Comparison of ENCODE assay signal across 8 cellular contexts in genomic region chr10:102132563-102133372, GRCh38. TPM values are rescaled to one million over a fixed set of nuclear protein-coding genes. Genes with fewer than 3 reads are reported as not detected.
A peak's percentile ranks its signal among the peaks of the same experiment; 100 is the strongest.
DNase-seq lines count a peak whose midpoint lies in the region; ATAC-seq and TF ChIP-seq lines count a peak whose summit lies in the region.

A gene with protein sequence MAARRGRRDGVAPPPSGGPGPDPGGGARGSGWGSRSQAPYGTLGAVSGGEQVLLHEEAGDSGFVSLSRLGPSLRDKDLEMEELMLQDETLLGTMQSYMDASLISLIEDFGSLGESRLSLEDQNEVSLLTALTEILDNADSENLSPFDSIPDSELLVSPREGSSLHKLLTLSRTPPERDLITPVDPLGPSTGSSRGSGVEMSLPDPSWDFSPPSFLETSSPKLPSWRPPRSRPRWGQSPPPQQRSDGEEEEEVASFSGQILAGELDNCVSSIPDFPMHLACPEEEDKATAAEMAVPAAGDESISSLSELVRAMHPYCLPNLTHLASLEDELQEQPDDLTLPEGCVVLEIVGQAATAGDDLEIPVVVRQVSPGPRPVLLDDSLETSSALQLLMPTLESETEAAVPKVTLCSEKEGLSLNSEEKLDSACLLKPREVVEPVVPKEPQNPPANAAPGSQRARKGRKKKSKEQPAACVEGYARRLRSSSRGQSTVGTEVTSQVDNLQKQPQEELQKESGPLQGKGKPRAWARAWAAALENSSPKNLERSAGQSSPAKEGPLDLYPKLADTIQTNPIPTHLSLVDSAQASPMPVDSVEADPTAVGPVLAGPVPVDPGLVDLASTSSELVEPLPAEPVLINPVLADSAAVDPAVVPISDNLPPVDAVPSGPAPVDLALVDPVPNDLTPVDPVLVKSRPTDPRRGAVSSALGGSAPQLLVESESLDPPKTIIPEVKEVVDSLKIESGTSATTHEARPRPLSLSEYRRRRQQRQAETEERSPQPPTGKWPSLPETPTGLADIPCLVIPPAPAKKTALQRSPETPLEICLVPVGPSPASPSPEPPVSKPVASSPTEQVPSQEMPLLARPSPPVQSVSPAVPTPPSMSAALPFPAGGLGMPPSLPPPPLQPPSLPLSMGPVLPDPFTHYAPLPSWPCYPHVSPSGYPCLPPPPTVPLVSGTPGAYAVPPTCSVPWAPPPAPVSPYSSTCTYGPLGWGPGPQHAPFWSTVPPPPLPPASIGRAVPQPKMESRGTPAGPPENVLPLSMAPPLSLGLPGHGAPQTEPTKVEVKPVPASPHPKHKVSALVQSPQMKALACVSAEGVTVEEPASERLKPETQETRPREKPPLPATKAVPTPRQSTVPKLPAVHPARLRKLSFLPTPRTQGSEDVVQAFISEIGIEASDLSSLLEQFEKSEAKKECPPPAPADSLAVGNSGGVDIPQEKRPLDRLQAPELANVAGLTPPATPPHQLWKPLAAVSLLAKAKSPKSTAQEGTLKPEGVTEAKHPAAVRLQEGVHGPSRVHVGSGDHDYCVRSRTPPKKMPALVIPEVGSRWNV (N-terminal part only) (plus strand): TSS chr10:102133040. CDS start chr10:102133069, 29 bp downstream.

- H3K79me2 ChIP-seq in DOHH2 (ENCODE audit: control insufficient read depth, low read length) (peaks cover 57% of the 10 kb centered on the region), KMS-11 (ENCODE audit: insufficient read depth, low read depth) (peaks cover 49% of the 10 kb centered on the region)

- H3K27me3 ChIP-seq in DOHH2 (ENCODE audit: control insufficient read depth, low read length): no peaks in the 10 kb centered on the region
- no peaks in the 10 kb centered on the region for H3K27me3 ChIP-seq in KMS-11 (ENCODE audit: insufficient read depth, low read depth)
- H3K27me3 ChIP-seq in Panc1 (ENCODE audit: control insufficient read depth, insufficient read depth, low read length): no peaks in the 10 kb centered on the region
- H3K27me3 ChIP-seq in esophagus (ENCODE audit: control insufficient read depth in 1 of 2, insufficient read depth in 2 of 2, low read length in 2 of 2): no peaks in the 10 kb centered on the region
- H3K27me3 ChIP-seq in muscle layer of colon (ENCODE audit: control insufficient read depth in 1 of 2, insufficient read depth in 2 of 2, low read length in 2 of 2): no peaks in the 10 kb centered on the region

- H3K4me1 ChIP-seq in DOHH2 (ENCODE audit: control insufficient read depth, low read length) (peaks cover 28% of the 10 kb centered on the region), KMS-11 (ENCODE audit: low read depth, poor library complexity, severe bottlenecking) (peaks cover 34% of the 10 kb centered on the region), Panc1 (ENCODE audit: control insufficient read depth, insufficient read depth, low read length) (peaks cover 32% of the 10 kb centered on the region), esophagus (ENCODE audit: control insufficient read depth in 2 of 2, insufficient read depth in 2 of 2, low read length in 1 of 2) (peaks cover 4 to 12% of the 10 kb centered on the region in 2 donors), muscle layer of colon (ENCODE audit: insufficient read depth, low read length) (peaks cover 30% of the 10 kb centered on the region)

- H3K4me3 ChIP-seq in DOHH2 (ENCODE audit: low read length) (peak within 1 kb of the TSS; percentile 93), KMS-11 (IDR thresholded peaks at IDR 0.05; ENCODE audit: insufficient read depth, low read depth, low read length) (no peak within 1 kb of the TSS), Panc1 (ENCODE audit: low read depth in 2 of 2, low read length in 2 of 2) (peak within 1 kb of the TSS; percentile 91 to 99), esophagus (ENCODE audit: low read depth in 1 of 2, low read length in 2 of 2) (peak within 1 kb of the TSS; percentile 73 to 81), muscle layer of colon (ENCODE audit: low read depth in 1 of 2, low read length in 2 of 2) (peak within 1 kb of the TSS; percentile 55 to 87)

- CTCF ChIA-PET in Panc1 (lab: Charles Lee): interaction anchor here (0.6 to 1.4 kb wide), 3 partner anchors 14 to 111 kb away, joined by 3 to 5 read pairs (median 4); no protein-coding TSS in a partner anchor

- BruUV-seq in Panc1 (replicated peaks; lab: Mats Ljungman, UMichigan): TSS peak; percentile 88

- POLR2A ChIA-PET in Panc1 (lab: Charles Lee): no interaction called here

- H3K4me3 Mint-ChIP-seq in activated T-cell treated with anti-CD3 and anti-CD28 coated beads, Interleukin-2, amount 50 U/mL, for 4 hours: peak within 1 kb of the TSS; percentile 94

- peak; percentile 96 for TF ChIP-seq CTCF in DOHH2 (IDR thresholded peaks at IDR 0.05; ENCODE audit: low read depth, low read length, poor library complexity, severe bottlenecking)
- TF ChIP-seq CTCF in KMS-11 (conservative IDR thresholded peaks at IDR 0.05; ENCODE audit: low read depth, low read length): peak; percentile 93
- TF ChIP-seq CTCF in Panc1 (IDR thresholded peaks at IDR 0.05): peak; percentile 96

- intact Hi-C loops in Panc1 (cut with micrococcal nuclease; ENCODE audit: unreplicated experiment): no loop called here

- ATAC-seq in GM21737 (IDR thresholded peaks at IDR 0.05; ENCODE audit: unreplicated experiment) (peak; percentile 95), Panc1 (peak; percentile 97)
- peak; percentile 92 to 93 for ATAC-seq in activated T-cell treated with anti-CD3 and anti-CD28 coated beads, Interleukin-2, amount 50 U/mL, for 4 hours

- H2AFZ ChIP-seq in KMS-11 (ENCODE audit: low read depth): peak within 1 kb of the TSS; percentile 70

- peak; percentile 98 for DNase-seq in Panc1 (ENCODE audit: low read depth, low spot score)
- peak; percentile 94 for DNase-seq in activated T-cell treated with anti-CD3 and anti-CD28 coated beads, Interleukin-2, amount 50 U/mL, for 4 hours
- peak; percentile 92 for DNase-seq in stimulated activated CD8-positive, alpha-beta memory T cell treated with anti-CD3 and anti-CD28 coated beads, Interleukin-7, amount 100 ng/mL, for 24 hours (ENCODE audit: low read depth)

- H3K9me3 Mint-ChIP-seq in activated T-cell treated with anti-CD3 and anti-CD28 coated beads, Interleukin-2, amount 50 U/mL, for 4 hours: no peaks in the 10 kb centered on the region

- peaks cover 22% of the 10 kb centered on the region for H3K36me3 Mint-ChIP-seq in activated T-cell treated with anti-CD3 and anti-CD28 coated beads, Interleukin-2, amount 50 U/mL, for 4 hours (ENCODE audit: insufficient read depth)

- H3F3A ChIP-seq in DOHH2 (ENCODE audit: control insufficient read depth, insufficient read depth): no peaks in the 10 kb centered on the region

- peaks cover 12% of the 10 kb centered on the region; the same call in 1 of the 2 replicates for H4K20me1 ChIP-seq in DOHH2 (ENCODE audit: control insufficient read depth, insufficient read depth, low read depth, low read length)
- peaks cover 35% of the 10 kb centered on the region for H4K20me1 ChIP-seq in KMS-11 (ENCODE audit: insufficient read depth)

- H3K4me2 ChIP-seq in DOHH2 (ENCODE audit: low read length): peak within 1 kb of the TSS; percentile 87
- H3K4me2 ChIP-seq in KMS-11: peak within 1 kb of the TSS; percentile 87

- peaks cover 39% of the 10 kb centered on the region for H3K4me1 Mint-ChIP-seq in activated T-cell treated with anti-CD3 and anti-CD28 coated beads, Interleukin-2, amount 50 U/mL, for 4 hours (ENCODE audit: low read depth)

- H3K36me3 ChIP-seq in DOHH2 (ENCODE audit: control insufficient read depth, low read length) (peaks cover 48% of the 10 kb centered on the region), KMS-11 (ENCODE audit: insufficient read depth) (0 out of 2 replicates have a peak, but pooled peaks cover 9% of the 10 kb centered on the region), Panc1 (ENCODE audit: control insufficient read depth, insufficient read depth, low read length) (peaks cover 5% of the 10 kb centered on the region; the same call in 1 of the 2 replicates), esophagus (ENCODE audit: control insufficient read depth in 2 of 2, insufficient read depth in 2 of 2, low read length in 1 of 2) (no peaks in the 10 kb centered on the region), muscle layer of colon (ENCODE audit: insufficient read depth, low read length) (no peaks in the 10 kb centered on the region)

- H3K9me2 ChIP-seq in DOHH2 (replicated peaks; ENCODE audit: control insufficient read depth, low read length): no peaks in the 10 kb centered on the region

- no peaks in the 10 kb centered on the region for H3K9me3 ChIP-seq in DOHH2 (ENCODE audit: control insufficient read depth, insufficient read depth, low read length)
- no peaks in the 10 kb centered on the region for H3K9me3 ChIP-seq in Panc1 (ENCODE audit: control insufficient read depth, insufficient read depth, low read depth, low read length)
- no peaks in the 10 kb centered on the region for H3K9me3 ChIP-seq in esophagus (ENCODE audit: control insufficient read depth in 2 of 2, insufficient read depth in 1 of 2, low read depth in 1 of 2, low read length in 1 of 2)
- H3K9me3 ChIP-seq in muscle layer of colon (ENCODE audit: low read length): no peaks in the 10 kb centered on the region

- H3K27ac ChIP-seq in DOHH2 (ENCODE audit: low read depth, low read length) (peak within 1 kb of the TSS; percentile 65), KMS-11 (peak within 1 kb of the TSS; percentile 93), Panc1 (ENCODE audit: low read length) (peak within 1 kb of the TSS; percentile 96), esophagus (ENCODE audit: low read depth in 2 of 2, low read length in 1 of 2) (peak within 1 kb of the TSS; percentile 88 to 89), muscle layer of colon (ENCODE audit: low read depth, low read length) (peak within 1 kb of the TSS; percentile 94)

- 0% methylated on average over 64 of the region's 64 CpGs for WGBS in esophagus, 2 donors

- in situ Hi-C loops in Panc1 (cut with HindIII; ENCODE audit: low pct_unique_long_range_greater_than_20kb, low sequenced_read_pairs): no loop called here

- peak within 1 kb of the TSS; percentile 99 for H3K9ac ChIP-seq in KMS-11
- peak within 1 kb of the TSS; percentile 83 for H3K9ac ChIP-seq in muscle layer of colon (ENCODE audit: low read length)

- H3K27me3 Mint-ChIP-seq in activated T-cell treated with anti-CD3 and anti-CD28 coated beads, Interleukin-2, amount 50 U/mL, for 4 hours (ENCODE audit: low read depth): no peaks in the 10 kb centered on the region

RNA-seq across cellular contexts. Expression of the gene that starts here (rescaled TPM):
- total RNA-seq in Panc1 (2021; ENCODE audit: unreplicated experiment): 87.9 TPM
- polyA plus RNA-seq in Panc1 (2012; ENCODE audit: insufficient read length): 58.1 TPM
- 100 to 1,000 TPM; 155 to 161 (median 156) TPM for total RNA-seq in activated T-cell treated with anti-CD3 and anti-CD28 coated beads, Interleukin-2, amount 50 U/mL, for 4 hours
- polyA plus RNA-seq in esophagus: 10 to 100 TPM; 23.4 TPM
